8 cellular contexts compared by ENCODE assay signal in genomic region chr10:45001382-45002148, GRCh38. TPM values are rescaled to one million over a fixed set of nuclear protein-coding genes. Genes with fewer than 3 reads are reported as not detected.
DNase-seq lines count a peak whose midpoint lies in the region; ATAC-seq and TF ChIP-seq lines count a peak whose summit lies in the region.

No MANE protein-coding gene starts in this region.

- H2BK120ac ChIP-seq in IMR-90 (ENCODE audit: low read depth, low read length) = peak overlapping the region; percentile 94

- no peak for TF ChIP-seq CTCF in IMR-90 (conservative IDR thresholded peaks at IDR 0.05; ENCODE audit: low read depth, low read length)
- peak; percentile 58 for TF ChIP-seq CTCF in brain microvascular endothelial cell (IDR thresholded peaks at IDR 0.05; ENCODE audit: low read depth, low read length, missing control alignments)

- H3K27ac ChIP-seq in IMR-90 (ENCODE audit: insufficient read depth, low read length) (peak overlapping the region; percentile 74), brain microvascular endothelial cell (peak overlapping the region; percentile 91), skin epidermis (peak overlapping the region; percentile 82 to 97 (median 92))

- H3K4ac ChIP-seq in IMR-90 (ENCODE audit: low read depth, low read length) = peak overlapping the region; percentile 99

- H2BK5ac ChIP-seq in IMR-90 (ENCODE audit: low read depth, low read length, poor library complexity, severe bottlenecking) = peak overlapping the region; percentile 91

- peak overlapping the region; percentile 88 for H3K18ac ChIP-seq in IMR-90 (ENCODE audit: low read depth, low read length)

- H3K9me1 ChIP-seq in IMR-90 (ENCODE audit: insufficient read depth, low read length) = peaks cover 20% of the 10 kb centered on the region

- H3K4me2 ChIP-seq in IMR-90 (ENCODE audit: low read depth, low read length) = peak overlapping the region; percentile 85

- dilution Hi-C loops in IMR-90 (cut with HindIII; ENCODE audit: low sequenced_read_pairs, unreplicated experiment) = no loop called here

- no TSS peak for BruUV-seq in IMR-90 (replicated peaks; lab: Mats Ljungman, UMichigan)

- H3K36me3 ChIP-seq in IMR-90 (ENCODE audit: control insufficient read depth, insufficient read depth, low read length) (peaks cover 6% of the 10 kb centered on the region), brain microvascular endothelial cell (replicated peaks) (peaks cover 4% of the 10 kb centered on the region)

- peak overlapping the region; percentile 97 for H3K56ac ChIP-seq in IMR-90 (ENCODE audit: extremely low read depth, insufficient read depth, low read length)

- no peak for TF ChIP-seq POLR2A in IMR-90 (IDR thresholded peaks at IDR 0.05; ENCODE audit: low read depth, low read length)

- CTCF ChIA-PET in IMR-90 (lab: Yijun Ruan, JAX) = interaction anchor here (0.6 to 2.3 kb wide), 5 partner anchors 18 to 69 kb away, joined by 3 to 7 read pairs (median 4); no protein-coding TSS in a partner anchor

- H4K8ac ChIP-seq in IMR-90 (ENCODE audit: low read depth in 2 of 2, low read length in 2 of 2) = peak overlapping the region; percentile 82 to 100

- peaks cover 14% of the 10 kb centered on the region for H3K4me1 ChIP-seq in IMR-90 (ENCODE audit: control insufficient read depth, insufficient read depth, low read length)

- WGBS in IMR-90 (ENCODE audit: extremely low coverage in 2 of 2, insufficient read length in 1 of 2), 2 experiments = 0% methylated on average over 6 of the region's 13 CpGs; no CpG with 5 or more reads in 1 of the 2 experiments

- peak overlapping the region; percentile 95 for H2AK9ac ChIP-seq in IMR-90 (replicated peaks; ENCODE audit: low read depth, low read length, poor library complexity)

- POLR2A ChIA-PET in IMR-90 (lab: Charles Lee; ENCODE audit: unreplicated experiment) = interaction anchor here (0.7 kb wide), 1 partner anchor 21 kb away, joined by 3 read pairs; no protein-coding TSS in a partner anchor

- H3K9ac ChIP-seq in IMR-90 (ENCODE audit: low read depth, low read length) = peak overlapping the region; percentile 81

- H4K5ac ChIP-seq in IMR-90 (ENCODE audit: low read depth, low read length) = peak overlapping the region; percentile 88

- ATAC-seq in GM21737 (IDR thresholded peaks at IDR 0.05; ENCODE audit: unreplicated experiment) (peak; percentile 69), IMR-90 (ENCODE audit: low read depth) (peak; percentile 65)

- peak overlapping the region; percentile 91 for H3K4me3 ChIP-seq in GM08714 (ENCODE audit: low read length)
- peak overlapping the region; percentile 51 for H3K4me3 ChIP-seq in IMR-90 (ENCODE audit: insufficient read depth, low read depth, low read length)
- peak overlapping the region; percentile 66 for H3K4me3 ChIP-seq in brain microvascular endothelial cell (ENCODE audit: low read depth, low read length)
- peak overlapping the region; percentile 41 to 69 (median 54) for H3K4me3 ChIP-seq in skin epidermis

- peak overlapping the region; percentile 100 for H3K23ac ChIP-seq in IMR-90 (ENCODE audit: low read depth, low read length)

- H3K27me3 ChIP-seq in IMR-90 (ENCODE audit: control insufficient read depth, insufficient read depth, low read length) (no peaks in the 10 kb centered on the region), brain microvascular endothelial cell (replicated peaks) (no peaks in the 10 kb centered on the region)

- in situ Hi-C loops in IMR-90 (cut with MboI; ENCODE audit: low sequenced_read_pairs) (no loop called here), brain microvascular endothelial cell (cut with HindIII; ENCODE audit: low pct_ligation_motif_present, low sequenced_read_pairs) (no loop called here)

- peak overlapping the region; percentile 80; the same call in 2 of the 3 replicates for H2BK15ac ChIP-seq in IMR-90 (ENCODE audit: low read depth, low read length)

- H3K79me1 ChIP-seq in IMR-90 (ENCODE audit: low read depth in 1 of 2, low read length in 2 of 2) = peaks cover 16 to 41% of the 10 kb centered on the region in 2 experiments

- peak overlapping the region; percentile 81 for H2BK20ac ChIP-seq in IMR-90 (ENCODE audit: low read depth, low read length)

- H3K14ac ChIP-seq in IMR-90 (replicated peaks; ENCODE audit: low read depth, low read length) = peak overlapping the region; percentile 100

- H4K91ac ChIP-seq in IMR-90 (ENCODE audit: insufficient read depth, low read depth, low read length) = peak overlapping the region; percentile 99

- no peaks in the 10 kb centered on the region for H4K20me1 ChIP-seq in IMR-90 (ENCODE audit: insufficient read depth, low read length)

- H3K9me3 ChIP-seq in IMR-90 (ENCODE audit: control insufficient read depth, insufficient read depth, low read length) = no peaks in the 10 kb centered on the region

- peak overlapping the region; percentile 91 for H2AFZ ChIP-seq in IMR-90 (replicated peaks; ENCODE audit: low read length, poor library complexity)

- peak overlapping the region; percentile 86 for H2AK5ac ChIP-seq in IMR-90 (ENCODE audit: low read depth, low read length)

- intact Hi-C loops in IMR-90 (cut with micrococcal nuclease) = loop anchor here (2.0 to 10.0 kb wide), 3 partner anchors 21 to 463 kb away; no protein-coding TSS in a partner anchor

- DNase-seq in IMR-90 = peak; percentile 69
- DNase-seq in SW 1271 (lab: John Stamatoyannopoulos, UW) = peak; percentile 2 to 45
- DNase-seq in brain microvascular endothelial cell = peak; percentile 68
- DNase-seq in iPS-NIHi7 (ENCODE audit: extremely low spot score) = peak; percentile 20
- no peak for DNase-seq in cortex of kidney (lab: John Stamatoyannopoulos, UW)

- TF ChIP-seq RAD21 in IMR-90 (IDR thresholded peaks at IDR 0.05; ENCODE audit: low read length) = no peak

TF ChIP-seq in IMR-90, 13 proteins besides CTCF, POLR2A, EP300 and RAD21:
- no peak for TF ChIP-seq RFX5 (IDR thresholded peaks at IDR 0.05; ENCODE audit: low read depth, low read length)
- 0 out of 2 replicates have a peak, but pooled peaks have one; percentile 14 for TF ChIP-seq CHD1 (IDR thresholded peaks at IDR 0.05; ENCODE audit: low read depth, low read length)
- TF ChIP-seq ELK1 (IDR thresholded peaks at IDR 0.05; ENCODE audit: borderline replicate concordance, low read depth, low read length) = no peak
- no peak for TF ChIP-seq MAFK (IDR thresholded peaks at IDR 0.05; ENCODE audit: low read depth, low read length)
- TF ChIP-seq MXI1 (IDR thresholded peaks at IDR 0.05; ENCODE audit: borderline replicate concordance, low read depth, low read length) = 0 out of 2 replicates have a peak, but pooled peaks have one; percentile 12
- peak; percentile 89 for TF ChIP-seq CEBPB (IDR thresholded peaks at IDR 0.05; ENCODE audit: low read depth, low read length)
- TF ChIP-seq USF2 (IDR thresholded peaks at IDR 0.05; ENCODE audit: low read depth, low read length) = no peak
- TF ChIP-seq RCOR1 (IDR thresholded peaks at IDR 0.05; ENCODE audit: insufficient replicate concordance, low read length) = no peak
- TF ChIP-seq FOS (IDR thresholded peaks at IDR 0.05; ENCODE audit: low read depth, low read length) = no peak

RNA-seq across cellular contexts. Expression of gene ZNF22, which starts 0.8 kb away (rescaled TPM):
- total RNA-seq in IMR-90 (2012; rRNA removed) = 12.4 and 18.6 TPM in 2 replicates
- 8.4 and 10.6 TPM in 2 replicates for polyA plus RNA-seq in IMR-90 (2012; rRNA removed)
- polyA plus RNA-seq in IMR-90 (2012; cell fraction: cytosol; rRNA removed) = 1.7 and 2.4 TPM in 2 replicates
- 0.39 and 4.0 TPM in 2 replicates for polyA plus RNA-seq in IMR-90 (2012; cell fraction: nucleus; rRNA removed; ENCODE audit: low replicate concordance)

RNA-seq across cellular contexts. Expression of gene DEPP1, which starts 23.0 kb away (rescaled TPM):
- 11.7 and 13.6 TPM in 2 replicates for total RNA-seq in IMR-90 (2012; rRNA removed)
- polyA plus RNA-seq in IMR-90 (2012; rRNA removed) = 19.7 and 30.0 TPM in 2 replicates
- polyA plus RNA-seq in IMR-90 (2012; cell fraction: cytosol; rRNA removed) = 16.4 and 30.1 TPM in 2 replicates
- polyA plus RNA-seq in IMR-90 (2012; cell fraction: nucleus; rRNA removed; ENCODE audit: low replicate concordance) = 18.4 and 24.2 TPM in 2 replicates

RNA-seq across cellular contexts. Expression of gene RASSF4, which starts 42.0 kb away (rescaled TPM):
- total RNA-seq in IMR-90 (2012; rRNA removed) = 5.9 and 6.1 TPM in 2 replicates
- polyA plus RNA-seq in IMR-90 (2012; rRNA removed) = 8.6 and 10.1 TPM in 2 replicates
- 4.5 and 6.1 TPM in 2 replicates for polyA plus RNA-seq in IMR-90 (2012; cell fraction: cytosol; rRNA removed)
- 46.1 and 53.0 TPM in 2 replicates for polyA plus RNA-seq in IMR-90 (2012; cell fraction: nucleus; rRNA removed; ENCODE audit: low replicate concordance)
